25 cellular contexts compared by ENCODE assay signal in genomic region chr15:69592954-69593353, GRCh38.
DNase-seq lines count a peak whose midpoint lies in the region; ATAC-seq, FAIRE-seq and TF ChIP-seq lines count a peak whose summit lies in the region.
"Had no signal": no experiment of that assay in that cellular context is flagged by ENCODE, and none has a peak within 500 bp of the region (broad histone marks: within the 10 kb centered on the region; RNA-seq: fewer than 3 reads in every experiment).

No MANE protein-coding gene starts in this region.

- POLR2A ChIA-PET in K562 (lab: Yijun Ruan, JAX), result interaction anchor here (0.9 to 1.2 kb wide), 2 partner anchors 9 to 13 kb away, joined by 3 to 4 read pairs; no protein-coding TSS in a partner anchor

- ATAC-seq in K562, result peak; percentile 80
- ATAC-seq: left colon; naive thymus-derived CD4-positive, alpha-beta T cell; Right ventricle myocardium inferior; stimulated activated memory B cell treated with anti-CD40 and anti-IgM and Interleukin-4, amounts not matched to agents 10 μg/mL and 1 μg/mL and 100 μg/mL, for 72 hours had no signal

- TF ChIP-seq EP300 in K562 (IDR thresholded peaks at IDR 0.05; ENCODE audit: low read length), result no peak

- intact Hi-C loops in K562 (cut with micrococcal nuclease), result no loop called here
- intact Hi-C loops in posterior vena cava (cut with DNase I), result no loop called here

- H3K4me3 ChIP-seq in LNCaP clone FGC (ENCODE audit: low read depth, low read length) (no peak overlapping the region), K562 (no peak overlapping the region)
- H3K4me3 ChIP-seq: thoracic aorta had no signal

- H3K4me2 ChIP-seq in K562 (ENCODE audit: insufficient read depth, low read length), result no peak overlapping the region

- peaks cover 7% of the 10 kb centered on the region for H3K27me3 Mint-ChIP-seq in activated naive CD8-positive, alpha-beta T cell treated with anti-CD3 and anti-CD28 coated beads for 36 hours

- in situ Hi-C loops in K562 (cut with MboI), result no loop called here

- no peak overlapping the region for H3K27ac ChIP-seq in K562 (ENCODE audit: extremely low read depth, low read depth, low read length)

- 3% methylated on average over 2 of the region's 2 CpGs for WGBS in K562 (ENCODE audit: insufficient coverage, low coverage, missing lambda C conversion rate)

- BruUV-seq in K562 (replicated peaks; lab: Mats Ljungman, UMichigan), result no TSS peak

- H3K27ac Mint-ChIP-seq in activated naive CD8-positive, alpha-beta T cell treated with anti-CD3 and anti-CD28 coated beads for 36 hours, result no peak overlapping the region
- H3K27ac Mint-ChIP-seq: activated naive CD8-positive, alpha-beta T cell treated with anti-CD3 and anti-CD28 coated beads, Interleukin-2, amount 10 ng/mL, durations not matched to agents 7 days and 5 days; activated T-helper 2 cell treated with anti-CD3 and anti-CD28 coated beads, Interferon-gamma antibody, Interleukin-2, Interleukin-4, amounts not matched to agents 10 μg/mL and 5 μg/mL and 100 μg/mL, durations not matched to agents 14 hours and 24 hours and 36 hours; naive thymus-derived CD4-positive, alpha-beta T cell; stimulated activated memory B cell treated with anti-CD40 and anti-IgM and Interleukin-4, amounts not matched to agents 10 μg/mL and 1 μg/mL and 100 μg/mL, for 72 hours had no signal

- no peaks in the 10 kb centered on the region for H3K9me1 ChIP-seq in K562 (ENCODE audit: control insufficient read depth, insufficient read depth, low read length)

- no peaks in the 10 kb centered on the region for H3K79me2 ChIP-seq in K562 (ENCODE audit: control insufficient read depth, insufficient read depth, low read length)

- no peak overlapping the region for H3K4me3 Mint-ChIP-seq in activated naive CD8-positive, alpha-beta T cell treated with anti-CD3 and anti-CD28 coated beads for 36 hours
- H3K4me3 Mint-ChIP-seq: activated naive CD8-positive, alpha-beta T cell treated with anti-CD3 and anti-CD28 coated beads, Interleukin-2, amount 10 ng/mL, durations not matched to agents 7 days and 5 days; central memory CD8-positive, alpha-beta T cell; naive thymus-derived CD4-positive, alpha-beta T cell; stimulated activated memory B cell treated with anti-CD40 and anti-IgM and Interleukin-4, amounts not matched to agents 10 μg/mL and 1 μg/mL and 100 μg/mL, for 72 hours had no signal

- peaks cover 11% of the 10 kb centered on the region for H3K4me1 Mint-ChIP-seq in activated naive CD8-positive, alpha-beta T cell treated with anti-CD3 and anti-CD28 coated beads for 36 hours
- H3K4me1 Mint-ChIP-seq: central memory CD8-positive, alpha-beta T cell had no signal

- TF ChIP-seq CTCF in LNCaP clone FGC (IDR thresholded peaks at IDR 0.05; ENCODE audit: control insufficient read depth, extremely low read depth, insufficient read depth) (peak; percentile 30), K562 (IDR thresholded peaks at IDR 0.05 in 2 of 3, conservative IDR thresholded peaks at IDR 0.05 in 1 of 3; ENCODE audit: insufficient read depth in 2 of 3, low read depth in 1 of 3, low read length in 3 of 3) (no peak)

- H3K27me3 ChIP-seq in K562 (ENCODE audit: control insufficient read depth in 2 of 2, insufficient read depth in 2 of 2, low read length in 2 of 2), result peaks cover 3 to 37% of the 10 kb centered on the region in 2 experiments; a peak in 3 of 5 replicates

- no peak overlapping the region for H3K9ac ChIP-seq in K562 (ENCODE audit: insufficient read depth in 1 of 2, low read depth in 2 of 2, low read length in 2 of 2)

- DNase-seq in NCI-H748 (lab: John Stamatoyannopoulos, UW; ENCODE audit: unreplicated experiment) (peak; percentile 21), NCI-H748 treated with DMSO at 0.1 percent for 48 hours (lab: John Stamatoyannopoulos, UW) (no peak), LNCaP clone FGC (ENCODE audit: low read depth) (peak; percentile 88), K562 (ENCODE audit: extremely low read depth in 1 of 4, low spot score in 3 of 4) (peak; percentile 16 to 68 (median 66)), posterior vena cava (ENCODE audit: low spot score) (peak; percentile 60), ecto neural progenitor cell (ENCODE audit: low spot score) (no peak), Kasumi-1 (lab: John Stamatoyannopoulos, UW) (no peak)
- DNase-seq in activated naive CD8-positive, alpha-beta T cell treated with anti-CD3 and anti-CD28 coated beads for 36 hours, result no peak
- DNase-seq: activated CD4-positive, alpha-beta T cell treated with anti-CD3 and anti-CD28 coated beads, Interleukin-2, amount 50 U/mL, for 48 hours; activated CD8-positive, alpha-beta memory T cell treated with anti-CD3 and anti-CD28 coated beads, Interleukin-2, amount 50 U/mL, for 4 hours; activated naive CD8-positive, alpha-beta T cell treated with anti-CD3 and anti-CD28 coated beads, Interleukin-2, amount 10 ng/mL, durations not matched to agents 7 days and 5 days; C1 segment of cervical spinal cord; HCEC 1CT; left colon; mesenchymal stem cell; naive thymus-derived CD4-positive, alpha-beta T cell; NCI-H1417 treated with DMSO at 0.1 percent for 48 hours; NCI-H2171 treated with DMSO at 0.1 percent for 48 hours had no signal

- H3K4me1 ChIP-seq in K562 (replicated peaks in 1 of 2; ENCODE audit: control insufficient read depth in 2 of 2, insufficient read depth in 2 of 2, low read length in 2 of 2), result no peaks in the 10 kb centered on the region

- 0 out of 2 replicates have a peak, but pooled peaks cover 4% of the 10 kb centered on the region for H4K20me1 ChIP-seq in K562 (replicated peaks; ENCODE audit: control insufficient read depth, insufficient read depth, low read length)

- no peak overlapping the region for H2AFZ ChIP-seq in K562 (ENCODE audit: low read depth, low read length)

- no peaks in the 10 kb centered on the region for H3K36me3 Mint-ChIP-seq in activated naive CD8-positive, alpha-beta T cell treated with anti-CD3 and anti-CD28 coated beads for 36 hours
- H3K36me3 Mint-ChIP-seq: activated naive CD8-positive, alpha-beta T cell treated with anti-CD3 and anti-CD28 coated beads, Interleukin-2, amount 10 ng/mL, durations not matched to agents 7 days and 5 days; stimulated activated memory B cell treated with anti-CD40 and anti-IgM and Interleukin-4, amounts not matched to agents 10 μg/mL and 1 μg/mL and 100 μg/mL, for 72 hours had no signal

- TF ChIP-seq POLR2A in K562 (conservative IDR thresholded peaks at IDR 0.05), result no peak

- CTCF ChIA-PET in K562 (lab: Yijun Ruan, JAX; ENCODE audit: low intra/inter-chr PET ratio), result interaction anchor here (0.7 kb wide), 1 partner anchor 920 kb away, joined by 3 read pairs; no protein-coding TSS in a partner anchor

- no peaks in the 10 kb centered on the region for H3K36me3 ChIP-seq in K562 (ENCODE audit: control insufficient read depth, insufficient read depth, low read length)
- H3K36me3 ChIP-seq: thoracic aorta had no signal

- TF ChIP-seq RAD21 in K562 (CRISPR knock-in tag; conservative IDR thresholded peaks at IDR 0.05 in 1 of 2, IDR thresholded peaks at IDR 0.05 in 1 of 2), result no peak

- no peak for FAIRE-seq in K562 (lab: Jason Lieb, UNC)
- FAIRE-seq: astrocyte, GM19239 had no signal

- H3K9me3 ChIP-seq in K562 (replicated peaks; ENCODE audit: control insufficient read depth, insufficient read depth, low read depth, low read length), result no peaks in the 10 kb centered on the region
- H3K9me3 ChIP-seq: thoracic aorta had no signal

- H3K9me3 Mint-ChIP-seq in activated naive CD8-positive, alpha-beta T cell treated with anti-CD3 and anti-CD28 coated beads for 36 hours, result no peaks in the 10 kb centered on the region
- H3K9me3 Mint-ChIP-seq: activated naive CD8-positive, alpha-beta T cell treated with anti-CD3 and anti-CD28 coated beads, Interleukin-2, amount 10 ng/mL, durations not matched to agents 7 days and 5 days; activated T-helper 2 cell treated with anti-CD3 and anti-CD28 coated beads, Interferon-gamma antibody, Interleukin-2, Interleukin-4, amounts not matched to agents 10 μg/mL and 5 μg/mL and 100 μg/mL, durations not matched to agents 14 hours and 24 hours and 36 hours; central memory CD8-positive, alpha-beta T cell; stimulated activated memory B cell treated with anti-CD40 and anti-IgM and Interleukin-4, amounts not matched to agents 10 μg/mL and 1 μg/mL and 100 μg/mL, for 72 hours had no signal

TF ChIP-seq in K562, 482 proteins besides CTCF, POLR2A, EP300 and RAD21:
- TF ChIP-seq ZNF785 (CRISPR knock-in tag; IDR thresholded peaks at IDR 0.05) (no peak), NFYB (IDR thresholded peaks at IDR 0.05; ENCODE audit: extremely low read depth, insufficient read length) (peak; percentile 20)

Comparison
In these comparisons a context has a peak if more than half of its experiments do, and no peak if none do; other contexts are left out.
1. DNase-seq: peak in NCI-H748 (single experiment), LNCaP clone FGC (single experiment), K562 (4 of 4) and posterior vena cava (single experiment); none in NCI-H748 treated with DMSO at 0.1 percent for 48 hours (single experiment), ecto neural progenitor cell (single experiment), activated naive CD8-positive, alpha-beta T cell treated with anti-CD3 and anti-CD28 coated beads for 36 hours (single experiment) and Kasumi-1 (0 of 2).